Comparison of ENCODE assay signal across 18 cellular contexts in the genomic region with DNA sequence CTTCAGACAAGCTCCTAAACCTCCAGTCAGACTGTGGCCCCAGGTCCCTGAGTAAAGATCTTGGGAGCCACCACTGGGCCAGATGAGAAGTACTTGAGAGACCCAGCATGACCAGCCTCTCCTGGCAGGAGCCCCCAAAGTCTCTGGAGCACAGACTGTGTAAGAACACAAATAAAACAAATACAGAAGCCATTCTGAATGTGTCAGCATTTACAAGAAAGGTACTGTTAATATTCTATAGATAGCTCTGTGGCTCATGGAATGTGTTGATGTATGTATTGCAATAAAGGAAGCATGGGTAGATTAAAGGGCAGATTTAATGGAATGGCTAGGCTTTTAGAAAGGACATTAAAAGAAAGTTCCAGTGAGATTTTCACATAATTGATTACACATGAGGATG.
A peak's percentile ranks its signal among the peaks of the same experiment; 100 is the strongest.
DNase-seq lines count a peak whose midpoint lies in the region; ATAC-seq, FAIRE-seq and TF ChIP-seq lines count a peak whose summit lies in the region.
"Had no signal": no experiment of that assay in that cellular context is flagged by ENCODE, and none has a peak within 500 bp of the region (broad histone marks: within the 10 kb centered on the region; RNA-seq: fewer than 3 reads in every experiment).

No MANE protein-coding gene starts in this region.

- no peak overlapping the region for H3K4me3 Mint-ChIP-seq in activated naive CD8-positive, alpha-beta T cell treated with anti-CD3 and anti-CD28 coated beads, Interleukin-2, amount 50 U/mL, for 24 hours
- H3K4me3 Mint-ChIP-seq in activated naive CD8-positive, alpha-beta T cell treated with anti-CD3 and anti-CD28 coated beads for 36 hours: no peak overlapping the region
- H3K4me3 Mint-ChIP-seq in nephron (peak overlapping the region in 1 of 3 experiments; percentile 12), progenitor cell of endocrine pancreas (ENCODE audit: low read depth) (no peak overlapping the region)
- H3K4me3 Mint-ChIP-seq: B cell, H9 had no signal

- H3K4me1 ChIP-seq in vagina: peaks cover 47% of the 10 kb centered on the region

- no peaks in the 10 kb centered on the region for H3K36me3 Mint-ChIP-seq in activated naive CD8-positive, alpha-beta T cell treated with anti-CD3 and anti-CD28 coated beads, Interleukin-2, amount 50 U/mL, for 24 hours (ENCODE audit: low read depth)
- H3K36me3 Mint-ChIP-seq in activated naive CD8-positive, alpha-beta T cell treated with anti-CD3 and anti-CD28 coated beads for 36 hours: no peaks in the 10 kb centered on the region
- H3K36me3 Mint-ChIP-seq in nephron (ENCODE audit: low read depth) (no peaks in the 10 kb centered on the region), progenitor cell of endocrine pancreas (ENCODE audit: insufficient read depth) (no peaks in the 10 kb centered on the region)

- no peak for TF ChIP-seq CTCF in nephron (IDR thresholded peaks at IDR 0.05; ENCODE audit: unreplicated experiment in 3 of 3)
- TF ChIP-seq CTCF in vagina (IDR thresholded peaks at IDR 0.05): no peak
- TF ChIP-seq CTCF in progenitor cell of endocrine pancreas (IDR thresholded peaks at IDR 0.05; ENCODE audit: unreplicated experiment): no peak

- no peak for ATAC-seq in activated naive CD8-positive, alpha-beta T cell treated with anti-CD3 and anti-CD28 coated beads, Interleukin-2, amount 50 U/mL, for 24 hours
- ATAC-seq: PC-3 had no signal

- intact Hi-C loops in vagina (cut with DNase I): no loop called here

- no peaks in the 10 kb centered on the region for H3K9me3 Mint-ChIP-seq in activated naive CD8-positive, alpha-beta T cell treated with anti-CD3 and anti-CD28 coated beads, Interleukin-2, amount 50 U/mL, for 24 hours
- no peaks in the 10 kb centered on the region for H3K9me3 Mint-ChIP-seq in activated naive CD8-positive, alpha-beta T cell treated with anti-CD3 and anti-CD28 coated beads for 36 hours
- no peaks in the 10 kb centered on the region for H3K9me3 Mint-ChIP-seq in nephron
- H3K9me3 Mint-ChIP-seq in progenitor cell of endocrine pancreas (ENCODE audit: low read depth): no peaks in the 10 kb centered on the region
- H3K9me3 Mint-ChIP-seq: H9 had no signal

- peak overlapping the region; percentile 43 for H3K27ac Mint-ChIP-seq in activated naive CD8-positive, alpha-beta T cell treated with anti-CD3 and anti-CD28 coated beads, Interleukin-2, amount 50 U/mL, for 24 hours
- H3K27ac Mint-ChIP-seq in activated naive CD8-positive, alpha-beta T cell treated with anti-CD3 and anti-CD28 coated beads for 36 hours: no peak overlapping the region
- H3K27ac Mint-ChIP-seq in nephron (peak overlapping the region; percentile 29 to 96 (median 36)), progenitor cell of endocrine pancreas (no peak overlapping the region)
- H3K27ac Mint-ChIP-seq: B cell, H9 had no signal

- DNase-seq in activated naive CD8-positive, alpha-beta T cell treated with anti-CD3 and anti-CD28 coated beads, Interleukin-2, amount 50 U/mL, for 24 hours: no peak
- no peak for DNase-seq in activated naive CD8-positive, alpha-beta T cell treated with anti-CD3 and anti-CD28 coated beads for 36 hours
- DNase-seq in vagina (ENCODE audit: extremely low spot score in 2 of 2) (no peak), urothelium cell line (ENCODE audit: low spot score) (no peak), progenitor cell of endocrine pancreas (ENCODE audit: low spot score, unreplicated experiment) (no peak)
- no peak for DNase-seq in NK-92 treated with Interleukin-12 subunit alpha and Interleukin-12 subunit beta, amount 100 ng/mL, for 24 hours (lab: John Stamatoyannopoulos, UW)
- DNase-seq: DMS 273 treated with DMSO at 0.1 percent for 48 hours, DND-41, NCI-H1105 treated with DMSO at 0.1 percent for 48 hours, NCI-H2081 treated with DMSO at 0.1 percent for 48 hours, PC-3 had no signal

- H3K27me3 Mint-ChIP-seq in activated naive CD8-positive, alpha-beta T cell treated with anti-CD3 and anti-CD28 coated beads, Interleukin-2, amount 50 U/mL, for 24 hours: peaks cover 25% of the 10 kb centered on the region
- peaks cover 21% of the 10 kb centered on the region for H3K27me3 Mint-ChIP-seq in activated naive CD8-positive, alpha-beta T cell treated with anti-CD3 and anti-CD28 coated beads for 36 hours
- H3K27me3 Mint-ChIP-seq in nephron (ENCODE audit: low read depth) (peaks cover 32% of the 10 kb centered on the region), progenitor cell of endocrine pancreas (peaks cover 58% of the 10 kb centered on the region)

- H3K4me3 ChIP-seq in vagina: no peak overlapping the region
- H3K4me3 ChIP-seq: SJSA1 had no signal

- H3K9me3 ChIP-seq in vagina: no peaks in the 10 kb centered on the region
- H3K9me3 ChIP-seq: SJSA1 had no signal

- no peaks in the 10 kb centered on the region for H3K27me3 ChIP-seq in vagina
- H3K27me3 ChIP-seq: SJSA1 had no signal

- peak overlapping the region; percentile 44 for H3K27ac ChIP-seq in cingulate gyrus (ENCODE audit: low read depth, low read length)
- H3K27ac ChIP-seq in vagina: peak overlapping the region; percentile 27
- H3K27ac ChIP-seq: 22Rv1, SJSA1 had no signal

- no peaks in the 10 kb centered on the region for H3K36me3 ChIP-seq in vagina
- H3K36me3 ChIP-seq: SJSA1 had no signal

- TF ChIP-seq POLR2A in vagina (IDR thresholded peaks at IDR 0.05): no peak

- no peak for FAIRE-seq in urothelium cell line (lab: Jason Lieb, UNC)
- FAIRE-seq: G401.6 had no signal

- H3K4me1 Mint-ChIP-seq in activated naive CD8-positive, alpha-beta T cell treated with anti-CD3 and anti-CD28 coated beads, Interleukin-2, amount 50 U/mL, for 24 hours: peaks cover 12% of the 10 kb centered on the region
- H3K4me1 Mint-ChIP-seq in activated naive CD8-positive, alpha-beta T cell treated with anti-CD3 and anti-CD28 coated beads for 36 hours: peaks cover 13% of the 10 kb centered on the region
- H3K4me1 Mint-ChIP-seq in nephron (peaks cover 61% of the 10 kb centered on the region), progenitor cell of endocrine pancreas (ENCODE audit: low read depth) (peaks cover 40% of the 10 kb centered on the region)

Comparison
In these comparisons a context has a peak if more than half of its experiments do, and no peak if none do; other contexts are left out.
1. H3K27ac Mint-ChIP-seq: peak in activated naive CD8-positive, alpha-beta T cell treated with anti-CD3 and anti-CD28 coated beads, Interleukin-2, amount 50 U/mL, for 24 hours (single experiment) and nephron (3 of 3); none in activated naive CD8-positive, alpha-beta T cell treated with anti-CD3 and anti-CD28 coated beads for 36 hours (single experiment) and progenitor cell of endocrine pancreas (single experiment).